ENCODE assay signal across 18 cellular contexts in genomic region chr9:131555841-131556673, GRCh38. TPM values are rescaled to one million over a fixed set of nuclear protein-coding genes. Genes with fewer than 3 reads are reported as not detected.
A peak's percentile ranks its signal among the peaks of the same experiment; 100 is the strongest.
DNase-seq lines count a peak whose midpoint lies in the region; ATAC-seq, FAIRE-seq and TF ChIP-seq lines count a peak whose summit lies in the region.
"Had no signal": no experiment of that assay in that cellular context is flagged by ENCODE, and none has a peak within 500 bp of the region (broad histone marks: within the 10 kb centered on the region; RNA-seq: fewer than 3 reads in every experiment).

No MANE protein-coding gene starts in this region.

- H3K14ac ChIP-seq in H1 (ENCODE audit: insufficient read length) (no peak overlapping the region), neuronal stem cell (ENCODE audit: low read length) (peak overlapping the region; percentile 97)

- H2BK15ac ChIP-seq in H1 (ENCODE audit: low read length), result no peak overlapping the region
- H2BK15ac ChIP-seq in neuronal stem cell (ENCODE audit: low read length), result peak overlapping the region; percentile 58

- H3K9me3 Mint-ChIP-seq in activated CD8-positive, alpha-beta T cell treated with anti-CD3 and anti-CD28 coated beads, Interleukin-2, amount 10 ng/mL, durations not matched to agents 7 days and 5 days (ENCODE audit: insufficient read depth), result no peaks in the 10 kb centered on the region
- no peaks in the 10 kb centered on the region for H3K9me3 Mint-ChIP-seq in activated CD8-positive, alpha-beta T cell treated with anti-CD3 and anti-CD28 coated beads for 36 hours

- H3K36me3 ChIP-seq in H1 (ENCODE audit: control insufficient read depth in 2 of 4, insufficient read depth in 4 of 4, low read length in 3 of 4) (no peaks in the 10 kb centered on the region), neuronal stem cell (replicated peaks in 1 of 2; ENCODE audit: control insufficient read depth in 2 of 2, insufficient read depth in 2 of 2, low read length in 2 of 2) (no peaks in the 10 kb centered on the region), upper lobe of right lung (no peaks in the 10 kb centered on the region)

- H2BK5ac ChIP-seq in H1 (ENCODE audit: low read depth, low read length), result no peak overlapping the region
- H2BK5ac ChIP-seq in neuronal stem cell (ENCODE audit: low read length), result no peak overlapping the region

- no peak overlapping the region for H3K23ac ChIP-seq in H1 (ENCODE audit: insufficient read length)
- peak overlapping the region; percentile 80 for H3K23ac ChIP-seq in neuronal stem cell (ENCODE audit: low read depth, low read length, poor library complexity)

- no peak overlapping the region for H3K27ac ChIP-seq in H1 (ENCODE audit: low read depth, low read length)
- H3K27ac ChIP-seq in neuronal stem cell (replicated peaks; ENCODE audit: low read length), result no peak overlapping the region
- H3K27ac ChIP-seq in upper lobe of right lung, result no peak overlapping the region
- H3K27ac ChIP-seq: 22Rv1, BLaER1 had no signal

- peaks cover 2% of the 10 kb centered on the region for H3K36me3 Mint-ChIP-seq in activated CD8-positive, alpha-beta T cell treated with anti-CD3 and anti-CD28 coated beads, Interleukin-2, amount 10 ng/mL, durations not matched to agents 7 days and 5 days (ENCODE audit: low read depth)
- H3K36me3 Mint-ChIP-seq in activated CD8-positive, alpha-beta T cell treated with anti-CD3 and anti-CD28 coated beads for 36 hours (ENCODE audit: low read depth), result no peaks in the 10 kb centered on the region

- H3K79me1 ChIP-seq in H1 (ENCODE audit: low read depth, low read length), result no peaks in the 10 kb centered on the region
- H3K79me1 ChIP-seq in neuronal stem cell (ENCODE audit: low read depth, low read length), result no peaks in the 10 kb centered on the region

- H2AFZ ChIP-seq in H1 (ENCODE audit: low read length), result no peak overlapping the region
- no peak overlapping the region for H2AFZ ChIP-seq in neuronal stem cell (ENCODE audit: low read length)

- H3K27me3 ChIP-seq in H1 (replicated peaks in 1 of 4; ENCODE audit: control insufficient read depth in 3 of 4, extremely low read depth in 1 of 4, insufficient read depth in 3 of 4, low read length in 3 of 4) (peaks cover 13 to 34% (median 29%) of the 10 kb centered on the region in 4 experiments), neuronal stem cell (ENCODE audit: control insufficient read depth in 3 of 3, insufficient read depth in 3 of 3, low read depth in 1 of 3, low read length in 3 of 3) (peaks cover 3 to 30% (median 28%) of the 10 kb centered on the region in 3 experiments), upper lobe of right lung (peaks cover 15% of the 10 kb centered on the region)
- H3K27me3 ChIP-seq: BLaER1 had no signal

- no peak overlapping the region for H3K4me3 Mint-ChIP-seq in activated CD8-positive, alpha-beta T cell treated with anti-CD3 and anti-CD28 coated beads, Interleukin-2, amount 10 ng/mL, durations not matched to agents 7 days and 5 days
- H3K4me3 Mint-ChIP-seq in activated CD8-positive, alpha-beta T cell treated with anti-CD3 and anti-CD28 coated beads for 36 hours, result no peak overlapping the region

- no peak for TF ChIP-seq POLR2A in H1 (IDR thresholded peaks at IDR 0.05; ENCODE audit: control extremely low read depth in 1 of 2, low read depth in 2 of 2, low read length in 2 of 2)
- TF ChIP-seq POLR2A in H54 (IDR thresholded peaks at IDR 0.05; ENCODE audit: low read depth, low read length), result no peak

- H2AK5ac ChIP-seq in H1 (ENCODE audit: low read depth, low read length) (no peak overlapping the region), neuronal stem cell (ENCODE audit: low read depth, low read length) (peak overlapping the region; percentile 28)

- no peak for TF ChIP-seq CTCF in activated CD8-positive, alpha-beta T cell treated with anti-CD3 and anti-CD28 coated beads for 36 hours (IDR thresholded peaks at IDR 0.05)
- TF ChIP-seq CTCF in H1 (IDR thresholded peaks at IDR 0.05; ENCODE audit: control extremely low read depth in 1 of 3, insufficient read depth in 1 of 3, low read depth in 1 of 3, low read length in 3 of 3) (no peak), upper lobe of right lung (IDR thresholded peaks at IDR 0.05) (no peak)

- H3K4ac ChIP-seq in H1 (replicated peaks; ENCODE audit: insufficient read length, low read depth, low read length) (no peak overlapping the region), neuronal stem cell (ENCODE audit: low read length) (no peak overlapping the region)

- H3K18ac ChIP-seq in H1 (ENCODE audit: extremely low read depth, low read length) (no peak overlapping the region; the same call in 1 of the 2 replicates), neuronal stem cell (ENCODE audit: low read length) (peak overlapping the region; percentile 83)

- H3K9me3 ChIP-seq in H1 (ENCODE audit: insufficient read depth in 2 of 2, low read depth in 1 of 2, low read length in 1 of 2) (peaks cover 7 to 11% of the 10 kb centered on the region in 2 experiments), neuronal stem cell (replicated peaks in 1 of 2; ENCODE audit: control insufficient read depth in 2 of 2, insufficient read depth in 1 of 2, low read depth in 1 of 2, low read length in 2 of 2) (peaks cover 6 to 10% of the 10 kb centered on the region in 2 donors), upper lobe of right lung (no peaks in the 10 kb centered on the region)

- peaks cover 4% of the 10 kb centered on the region for H3K4me1 Mint-ChIP-seq in activated CD8-positive, alpha-beta T cell treated with anti-CD3 and anti-CD28 coated beads, Interleukin-2, amount 10 ng/mL, durations not matched to agents 7 days and 5 days (ENCODE audit: low read depth)
- no peaks in the 10 kb centered on the region for H3K4me1 Mint-ChIP-seq in activated CD8-positive, alpha-beta T cell treated with anti-CD3 and anti-CD28 coated beads for 36 hours (ENCODE audit: low read depth)

- intact Hi-C loops in activated CD8-positive, alpha-beta T cell treated with anti-CD3 and anti-CD28 coated beads for 36 hours (cut with micrococcal nuclease), result no loop called here
- intact Hi-C loops in upper lobe of right lung (cut with DNase I) (no loop called here), left cardiac atrium (cut with DNase I) (no loop called here)

- no peak overlapping the region for H3K56ac ChIP-seq in H1 (replicated peaks; ENCODE audit: insufficient read length, low read depth, low read length)

- POLR2A ChIA-PET in activated CD8-positive, alpha-beta T cell treated with anti-CD3 and anti-CD28 coated beads, Interleukin-2, amount 10 ng/mL, durations not matched to agents 7 days and 5 days (lab: Charles Lee), result no interaction called here
- POLR2A ChIA-PET in activated CD8-positive, alpha-beta T cell treated with anti-CD3 and anti-CD28 coated beads for 36 hours (lab: Charles Lee), result interaction anchor here (0.9 kb wide), 1 partner anchor 22 kb away, joined by 3 read pairs; no protein-coding TSS in a partner anchor
- POLR2A ChIA-PET in H1 (lab: Charles Lee; ENCODE audit: partially characterized antibody), result interaction anchor here (0.6 to 1.3 kb wide), 2 partner anchors 9 to 31 kb away, joined by 3 to 4 read pairs; no protein-coding TSS in a partner anchor

- H3K4me3 ChIP-seq in H1 (ENCODE audit: extremely low read depth in 1 of 4, insufficient read depth in 2 of 4, low read depth in 3 of 4, low read length in 4 of 4) (no peak overlapping the region), neuronal stem cell (ENCODE audit: low read length in 2 of 2) (peak overlapping the region in 1 of 2 donors; percentile 30), upper lobe of right lung (no peak overlapping the region)
- H3K4me3 ChIP-seq: BLaER1 had no signal

- no peak for TF ChIP-seq EP300 in H1 (IDR thresholded peaks at IDR 0.05; ENCODE audit: borderline replicate concordance in 1 of 2, low read depth in 2 of 2, low read length in 2 of 2)

- no peak overlapping the region for H2BK20ac ChIP-seq in H1 (ENCODE audit: low read length)

- H3K4me2 ChIP-seq in H1 (ENCODE audit: insufficient read depth in 1 of 2, low read depth in 2 of 2, low read length in 2 of 2), result no peak overlapping the region; a peak in 1 of 4 replicates
- no peak overlapping the region for H3K4me2 ChIP-seq in neuronal stem cell (ENCODE audit: insufficient read depth, low read length, poor library complexity, severe bottlenecking)
- H3K4me2 ChIP-seq: BLaER1 had no signal

- H3K79me2 ChIP-seq in H1 (ENCODE audit: control insufficient read depth in 1 of 2, insufficient read depth in 2 of 2, low read length in 2 of 2), result no peaks in the 10 kb centered on the region

- H2BK12ac ChIP-seq in H1 (ENCODE audit: low read depth, low read length), result no peak overlapping the region
- peak overlapping the region; percentile 84 for H2BK12ac ChIP-seq in neuronal stem cell (ENCODE audit: low read length)

- FAIRE-seq in H1 (lab: Jason Lieb, UNC) (no peak), H54 (lab: Jason Lieb, UNC) (no peak)
- FAIRE-seq: HepG2, HTR-8/SVneo had no signal

- H3K27ac Mint-ChIP-seq in activated CD8-positive, alpha-beta T cell treated with anti-CD3 and anti-CD28 coated beads, Interleukin-2, amount 10 ng/mL, durations not matched to agents 7 days and 5 days, result no peak overlapping the region
- H3K27ac Mint-ChIP-seq in activated CD8-positive, alpha-beta T cell treated with anti-CD3 and anti-CD28 coated beads for 36 hours, result no peak overlapping the region

- H3K4me1 ChIP-seq in H1 (replicated peaks in 1 of 4; ENCODE audit: control insufficient read depth in 3 of 4, insufficient read depth in 4 of 4, low read length in 3 of 4), result no peaks in the 10 kb centered on the region; a peak in 2 of 7 replicates
- peaks cover 0 to 4% of the 10 kb centered on the region in 2 donors for H3K4me1 ChIP-seq in neuronal stem cell (ENCODE audit: control insufficient read depth in 2 of 2, insufficient read depth in 1 of 2, low read depth in 1 of 2, low read length in 2 of 2)
- H3K4me1 ChIP-seq in upper lobe of right lung, result no peaks in the 10 kb centered on the region
- H3K4me1 ChIP-seq: BLaER1 had no signal

- no peak for TF ChIP-seq RAD21 in H1 (IDR thresholded peaks at IDR 0.05 in 1 of 2, conservative IDR thresholded peaks at IDR 0.05 in 1 of 2; ENCODE audit: low read depth in 2 of 2, low read length in 2 of 2)

- H3K27me3 Mint-ChIP-seq in activated CD8-positive, alpha-beta T cell treated with anti-CD3 and anti-CD28 coated beads, Interleukin-2, amount 10 ng/mL, durations not matched to agents 7 days and 5 days (ENCODE audit: low read depth), result peaks cover 34% of the 10 kb centered on the region
- peaks cover 28% of the 10 kb centered on the region for H3K27me3 Mint-ChIP-seq in activated CD8-positive, alpha-beta T cell treated with anti-CD3 and anti-CD28 coated beads for 36 hours

- no peak overlapping the region for H4K5ac ChIP-seq in H1 (ENCODE audit: insufficient read length, low read depth, low read length)

- H3K23me2 ChIP-seq in H1 (ENCODE audit: low read depth, low read length), result peaks cover 11% of the 10 kb centered on the region; the same call in 1 of the 2 replicates

- H2BK120ac ChIP-seq in H1 (replicated peaks; ENCODE audit: low read depth, low read length), result no peak overlapping the region
- no peak overlapping the region for H2BK120ac ChIP-seq in neuronal stem cell (ENCODE audit: low read depth, low read length)

- 93% methylated on average over 14 of the region's 15 CpGs; no CpG with 5 or more reads in 1 of the 2 experiments for WGBS in H1 (ENCODE audit: extremely low coverage in 1 of 2, insufficient coverage in 1 of 2, insufficient read length in 1 of 2, insufficient replicate concordance in 2 of 2, low coverage in 1 of 2, low lambda C conversion rate in 2 of 2, missing lambda C conversion rate in 1 of 2), 2 experiments
- WGBS in neuronal stem cell (ENCODE audit: extremely low coverage in 2 of 2, insufficient read length in 2 of 2, insufficient replicate concordance in 1 of 2), 2 donors, result no CpG with 5 or more reads among the region's 15 CpGs

- H4K8ac ChIP-seq in H1 (ENCODE audit: extremely low read depth, insufficient read depth, low read length), result peak overlapping the region; percentile 68; the same call in 1 of the 2 replicates
- no peak overlapping the region for H4K8ac ChIP-seq in neuronal stem cell (ENCODE audit: low read depth, low read length)

- CTCF ChIA-PET in activated CD8-positive, alpha-beta T cell treated with anti-CD3 and anti-CD28 coated beads, Interleukin-2, amount 10 ng/mL, durations not matched to agents 7 days and 5 days (lab: Charles Lee), result no interaction called here
- CTCF ChIA-PET in activated CD8-positive, alpha-beta T cell treated with anti-CD3 and anti-CD28 coated beads for 36 hours (lab: Charles Lee), result no interaction called here
- CTCF ChIA-PET in H1 (lab: Charles Lee; ENCODE audit: partially characterized antibody), result interaction anchor here (0.6 to 1.5 kb wide), 4 partner anchors 9 to 282 kb away, joined by 3 to 6 read pairs (median 4); no protein-coding TSS in a partner anchor

- H3K9ac ChIP-seq in H1 (replicated peaks in 1 of 4; ENCODE audit: extremely low read depth in 1 of 4, low read depth in 3 of 4, low read length in 3 of 4), result no peak overlapping the region
- H3K9ac ChIP-seq in neuronal stem cell (ENCODE audit: low read depth, low read length, poor library complexity), result no peak overlapping the region
- H3K9ac ChIP-seq: BLaER1 had no signal

- no peak overlapping the region for H4K91ac ChIP-seq in H1 (replicated peaks; ENCODE audit: insufficient read length, low read length)
- peak overlapping the region; percentile 3 for H4K91ac ChIP-seq in neuronal stem cell (ENCODE audit: low read depth, low read length, poor library complexity)

- no peak for DNase-seq in activated CD8-positive, alpha-beta T cell treated with anti-CD3 and anti-CD28 coated beads, Interleukin-2, amount 10 ng/mL, durations not matched to agents 7 days and 5 days
- no peak for DNase-seq in activated CD8-positive, alpha-beta T cell treated with anti-CD3 and anti-CD28 coated beads for 36 hours
- DNase-seq in H1 (ENCODE audit: low read depth in 1 of 2, low spot score in 2 of 2) (no peak), neuronal stem cell (ENCODE audit: low spot score) (no peak), H54 (ENCODE audit: insufficient read length, low spot score) (no peak), upper lobe of right lung (no peak), left cardiac atrium (no peak)
- DNase-seq: AML-193; CD8-positive, alpha-beta memory T cell; DMS53; GF-D8; H7 had no signal

- peak; percentile 33 for ATAC-seq in activated CD8-positive, alpha-beta T cell treated with anti-CD3 and anti-CD28 coated beads, Interleukin-2, amount 10 ng/mL, durations not matched to agents 7 days and 5 days
- no peak for ATAC-seq in activated CD8-positive, alpha-beta T cell treated with anti-CD3 and anti-CD28 coated beads for 36 hours
- no peak for ATAC-seq in GM19035 (IDR thresholded peaks at IDR 0.05; ENCODE audit: unreplicated experiment)
- no peak for ATAC-seq in upper lobe of right lung
- ATAC-seq in left cardiac atrium, result no peak
- ATAC-seq: HepG2 had no signal

- peaks cover 0 to 2% of the 10 kb centered on the region in 2 experiments for H4K20me1 ChIP-seq in H1 (replicated peaks in 1 of 2; ENCODE audit: control insufficient read depth in 1 of 2, insufficient read depth in 2 of 2, low read length in 2 of 2)
- H4K20me1 ChIP-seq: BLaER1 had no signal

RNA-seq across cellular contexts. Expression of gene PRRT1B, which starts 10.7 kb away (rescaled TPM):
- total RNA-seq in activated CD8-positive, alpha-beta T cell treated with anti-CD3 and anti-CD28 coated beads, Interleukin-2, amount 10 ng/mL, durations not matched to agents 7 days and 5 days, result not detected
- total RNA-seq in activated CD8-positive, alpha-beta T cell treated with anti-CD3 and anti-CD28 coated beads for 36 hours, result not detected
- 1.1 and 1.2 TPM in 2 replicates for total RNA-seq in H1 (2021; fragmentation: NEBNext Ultra II Directional; extraction: Animal tissue kit (Norgen Biotek cat#: 25700))
- polyA plus RNA-seq in H1 (2011; rRNA removed), result 0.30 and 0.71 TPM in 2 replicates
- polyA plus RNA-seq in H1 (2011; cell fraction: cytosol; rRNA removed), result 0.61 TPM
- polyA plus RNA-seq in H1 (2011; cell fraction: nucleus; rRNA removed), result 0.93 TPM
- 0.29 to 0.64 TPM (median 0.51 TPM) in 4 replicates for polyA plus RNA-seq in H1 (2012, experiment 1 of 2)
- polyA plus RNA-seq in H1 (2012, experiment 2 of 2), result 0.35 TPM
- polyA plus RNA-seq in H1 (2013, experiment 1 of 2), result 0.41 TPM
- polyA plus RNA-seq in H1 (2013, experiment 2 of 2), result 0.37 TPM
- 0.19 and 0.34 TPM in 2 replicates for polyA minus RNA-seq in H1 (2011; rRNA and poly(A)+ RNA removed)
- not detected for polyA minus RNA-seq in H1 (2011; cell fraction: cytosol; rRNA and poly(A)+ RNA removed)
- polyA minus RNA-seq in H1 (2011; cell fraction: nucleus; rRNA and poly(A)+ RNA removed), result 1.00 TPM
- polyA plus RNA-seq in neuronal stem cell (2013, experiment 1 of 2), result not detected
- not detected for polyA plus RNA-seq in neuronal stem cell (2013, experiment 2 of 2)
- total RNA-seq in upper lobe of right lung, result 3.9 TPM
- total RNA-seq in left cardiac atrium, result not detected
- total RNA-seq: A673; CD8-positive, alpha-beta memory T cell; HepG2 had no signal
- polyA plus RNA-seq: CD8-positive, alpha-beta memory T cell; HepG2 had no signal

RNA-seq across cellular contexts. Expression of gene UCK1, which starts 25.0 kb away (rescaled TPM):
- 10 to 100 TPM; 35.8 to 36.6 TPM for total RNA-seq in activated CD8-positive, alpha-beta T cell treated with anti-CD3 and anti-CD28 coated beads, Interleukin-2, amount 10 ng/mL, durations not matched to agents 7 days and 5 days
- 10 to 100 TPM; 16.7 to 22.1 TPM for total RNA-seq in activated CD8-positive, alpha-beta T cell treated with anti-CD3 and anti-CD28 coated beads for 36 hours
- total RNA-seq in H1 (2021; fragmentation: NEBNext Ultra II Directional; extraction: Animal tissue kit (Norgen Biotek cat#: 25700)), result 35.1 and 36.2 TPM in 2 replicates
- polyA plus RNA-seq in H1 (2011; rRNA removed), result 42.0 and 47.0 TPM in 2 replicates
- polyA plus RNA-seq in H1 (2011; cell fraction: cytosol; rRNA removed), result 43.9 TPM
- polyA plus RNA-seq in H1 (2011; cell fraction: nucleus; rRNA removed), result 55.2 TPM
- 27.7 to 42.8 TPM (median 39.0 TPM) in 4 replicates for polyA plus RNA-seq in H1 (2012, experiment 1 of 2)
- 37.9 TPM for polyA plus RNA-seq in H1 (2012, experiment 2 of 2)
- 18.6 TPM for polyA plus RNA-seq in H1 (2013, experiment 1 of 2)
- polyA plus RNA-seq in H1 (2013, experiment 2 of 2), result 19.0 TPM
- 26.7 and 27.2 TPM in 2 replicates for polyA minus RNA-seq in H1 (2011; rRNA and poly(A)+ RNA removed)
- 35.4 TPM for polyA minus RNA-seq in H1 (2011; cell fraction: cytosol; rRNA and poly(A)+ RNA removed)
- 34.5 TPM for polyA minus RNA-seq in H1 (2011; cell fraction: nucleus; rRNA and poly(A)+ RNA removed)
- 24.3 TPM for polyA plus RNA-seq in neuronal stem cell (2013, experiment 1 of 2)
- polyA plus RNA-seq in neuronal stem cell (2013, experiment 2 of 2), result 26.2 TPM
- total RNA-seq in upper lobe of right lung, result 27.9 TPM
- total RNA-seq in left cardiac atrium, result 10 to 100 TPM; 23.3 to 23.7 TPM

RNA-seq across cellular contexts. Expression of gene POMT1, which starts 53.3 kb away (rescaled TPM):
- total RNA-seq in activated CD8-positive, alpha-beta T cell treated with anti-CD3 and anti-CD28 coated beads, Interleukin-2, amount 10 ng/mL, durations not matched to agents 7 days and 5 days, result 10 to 100 TPM; 34.4 to 39.2 TPM
- total RNA-seq in activated CD8-positive, alpha-beta T cell treated with anti-CD3 and anti-CD28 coated beads for 36 hours, result 10 to 100 TPM; 30.2 to 35.9 TPM
- 22.3 and 25.7 TPM in 2 replicates for total RNA-seq in H1 (2021; fragmentation: NEBNext Ultra II Directional; extraction: Animal tissue kit (Norgen Biotek cat#: 25700))
- 33.2 and 41.8 TPM in 2 replicates for polyA plus RNA-seq in H1 (2011; rRNA removed)
- 26.4 TPM for polyA plus RNA-seq in H1 (2011; cell fraction: cytosol; rRNA removed)
- 139 TPM for polyA plus RNA-seq in H1 (2011; cell fraction: nucleus; rRNA removed)
- polyA plus RNA-seq in H1 (2012, experiment 1 of 2), result 25.0 to 35.0 TPM (median 30.7 TPM) in 4 replicates
- polyA plus RNA-seq in H1 (2012, experiment 2 of 2), result 16.7 TPM
- polyA plus RNA-seq in H1 (2013, experiment 1 of 2), result 19.9 TPM
- polyA plus RNA-seq in H1 (2013, experiment 2 of 2), result 17.4 TPM
- 25.0 and 29.3 TPM in 2 replicates for polyA minus RNA-seq in H1 (2011; rRNA and poly(A)+ RNA removed)
- polyA minus RNA-seq in H1 (2011; cell fraction: cytosol; rRNA and poly(A)+ RNA removed), result 11.9 TPM
- polyA minus RNA-seq in H1 (2011; cell fraction: nucleus; rRNA and poly(A)+ RNA removed), result 21.2 TPM
- polyA plus RNA-seq in neuronal stem cell (2013, experiment 1 of 2), result 25.6 TPM
- 24.1 TPM for polyA plus RNA-seq in neuronal stem cell (2013, experiment 2 of 2)
- total RNA-seq in upper lobe of right lung (25.2 TPM), left cardiac atrium (10 to 100 TPM; 19.1 to 20.7 TPM)
